In the genomic region with DNA sequence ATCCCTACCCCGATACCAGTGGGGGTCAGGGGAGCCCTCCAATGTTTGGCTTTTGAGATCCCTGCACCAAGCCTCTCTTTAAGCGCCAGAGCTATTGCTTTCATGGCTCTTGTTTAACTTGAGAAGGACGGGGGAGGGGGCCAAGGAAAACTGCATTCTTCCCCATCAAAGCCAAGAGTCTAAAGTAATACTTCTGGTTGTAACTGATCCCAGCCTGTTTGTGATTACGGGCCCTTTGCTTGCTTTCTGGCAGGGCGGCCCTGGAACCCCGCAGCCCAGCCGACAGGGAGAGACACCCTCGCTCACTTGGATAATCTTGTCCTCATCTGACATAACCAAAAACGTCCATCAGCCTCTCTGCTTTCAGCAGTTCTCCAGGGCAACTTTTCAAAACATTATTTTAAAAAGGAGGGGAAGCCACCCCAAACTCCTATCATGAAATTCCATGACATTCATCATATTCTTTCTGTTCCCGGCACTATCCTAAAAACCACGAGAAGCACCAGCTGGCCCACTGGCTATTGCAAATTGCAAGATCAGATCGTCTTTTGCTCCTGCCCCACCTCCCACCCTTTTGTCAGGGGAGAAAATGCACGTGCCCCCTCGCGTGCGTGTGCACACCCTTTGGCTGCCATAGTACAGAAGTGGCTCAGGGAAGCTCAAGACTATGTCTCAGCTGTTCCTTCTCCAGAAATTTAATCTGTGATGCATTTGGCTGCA, we compare ENCODE assay signal across 13 cellular contexts.
DNase-seq lines count a peak whose midpoint lies in the region; ATAC-seq and TF ChIP-seq lines count a peak whose summit lies in the region.
"Had no signal": no experiment of that assay in that cellular context is flagged by ENCODE, and none has a peak within 500 bp of the region (broad histone marks: within the 10 kb centered on the region; RNA-seq: fewer than 3 reads in every experiment).

No MANE protein-coding gene starts in this region.

- 37% methylated on average over 16 of the region's 16 CpGs for WGBS in suprapubic skin

- TF ChIP-seq CTCF in dorsolateral prefrontal cortex (IDR thresholded peaks at IDR 0.05 in 54 of 56, conservative IDR thresholded peaks at IDR 0.05 in 2 of 56; ENCODE audit: low read depth in 1 of 56, partially characterized antibody in 56 of 56), result no peak
- no peak for TF ChIP-seq CTCF in suprapubic skin (IDR thresholded peaks at IDR 0.05)

- H3K27ac ChIP-seq in dorsolateral prefrontal cortex (peak overlapping the region in 41 of 59 donors; percentile 2 to 87 (median 52)), mucosa of rectum (ENCODE audit: low read depth in 2 of 2, low read length in 2 of 2) (peak overlapping the region; percentile 26 to 58), suprapubic skin (peak overlapping the region; percentile 53)

- H3K9me3 ChIP-seq in mucosa of rectum (ENCODE audit: control insufficient read depth in 2 of 2, low read length in 2 of 2) (no peaks in the 10 kb centered on the region), suprapubic skin (no peaks in the 10 kb centered on the region)
- H3K9me3 ChIP-seq: SK-N-SH had no signal

- H3K36me3 ChIP-seq in mucosa of rectum (ENCODE audit: control insufficient read depth in 2 of 2, insufficient read depth in 2 of 2, low read length in 2 of 2) (peaks cover 10 to 14% of the 10 kb centered on the region in 2 donors), suprapubic skin (peaks cover 4% of the 10 kb centered on the region)

- ATAC-seq in HG02571 (IDR thresholded peaks at IDR 0.05; ENCODE audit: unreplicated experiment), result no peak
- no peak for ATAC-seq in GM18870 (IDR thresholded peaks at IDR 0.05; ENCODE audit: unreplicated experiment)
- no peak for ATAC-seq in HG03342 (IDR thresholded peaks at IDR 0.05; ENCODE audit: unreplicated experiment)

- H3K27me3 ChIP-seq in dorsolateral prefrontal cortex (no peaks in the 10 kb centered on the region), mucosa of rectum (ENCODE audit: control insufficient read depth in 2 of 2, insufficient read depth in 2 of 2, low read length in 2 of 2) (no peaks in the 10 kb centered on the region), suprapubic skin (no peaks in the 10 kb centered on the region)

- H3K4me3 ChIP-seq in dorsolateral prefrontal cortex (peak overlapping the region in 1 of 59 donors; percentile 15), mucosa of rectum (ENCODE audit: low read length in 2 of 2) (no peak overlapping the region), suprapubic skin (no peak overlapping the region)

- H3K9ac ChIP-seq in mucosa of rectum (ENCODE audit: low read depth in 1 of 2, low read length in 2 of 2), result no peak overlapping the region
- H3K9ac ChIP-seq: SK-N-SH had no signal

- intact Hi-C loops in dorsolateral prefrontal cortex (cut with DNase I), result no loop called here

- TF ChIP-seq POLR2A in suprapubic skin (IDR thresholded peaks at IDR 0.05), result no peak

- DNase-seq in ELF-1 (ENCODE audit: low read depth, low spot score) (peak; percentile 33), dorsolateral prefrontal cortex (no peak), suprapubic skin (ENCODE audit: low spot score in 2 of 2) (no peak), hypothalamus (lab: John Stamatoyannopoulos, UW) (no peak)
- DNase-seq: activated CD4-positive, alpha-beta memory T cell treated with anti-CD3 and anti-CD28 coated beads, Interleukin-2, amount 10 ng/mL, durations not matched to agents 7 days and 5 days; NCI-H187; NCI-H510A; SK-N-SH; stimulated activated CD4-positive, alpha-beta T cell treated with anti-CD3 and anti-CD28 coated beads, Interleukin-12 subunit alpha, Interleukin-12 subunit beta, amount 100 ng/mL, for 4 hours had no signal

- TF ChIP-seq EP300 in suprapubic skin (IDR thresholded peaks at IDR 0.05), result no peak

- peaks cover 42 to 58% of the 10 kb centered on the region in 2 donors for H3K4me1 ChIP-seq in mucosa of rectum (ENCODE audit: control insufficient read depth in 2 of 2, insufficient read depth in 2 of 2, low read length in 2 of 2)
- H3K4me1 ChIP-seq in suprapubic skin, result peaks cover 73% of the 10 kb centered on the region
